9 cellular contexts compared by ENCODE assay signal in genomic region chr10:97861351-97861750, GRCh38. TPM values are rescaled to one million over a fixed set of nuclear protein-coding genes. Genes with fewer than 3 reads are reported as not detected.
DNase-seq lines count a peak whose midpoint lies in the region; ATAC-seq, FAIRE-seq and TF ChIP-seq lines count a peak whose summit lies in the region.
"Had no signal": no experiment of that assay in that cellular context is flagged by ENCODE, and none has a peak within 500 bp of the region (broad histone marks: within the 10 kb centered on the region; RNA-seq: fewer than 3 reads in every experiment).

No MANE protein-coding gene starts in this region.

- peaks cover 0 to 10% of the 10 kb centered on the region in 2 donors for H3K4me1 ChIP-seq in small intestine (ENCODE audit: control insufficient read depth in 2 of 2, insufficient read depth in 1 of 2, low read depth in 1 of 2, low read length in 1 of 2)

- TF ChIP-seq CTCF in activated CD8-positive, alpha-beta T cell treated with anti-CD3 and anti-CD28 coated beads for 36 hours (IDR thresholded peaks at IDR 0.05): no peak

- DNase-seq in activated CD8-positive, alpha-beta T cell treated with anti-CD3 and anti-CD28 coated beads for 36 hours: peak; percentile 26
- DNase-seq in activated CD8-positive, alpha-beta T cell treated with anti-CD3 and anti-CD28 coated beads, Interleukin-2, amount 10 ng/mL, durations not matched to agents 7 days and 5 days: no peak
- DNase-seq in RCC 7860 (ENCODE audit: low spot score) (peak; percentile 69), fibroblast of the conjunctiva (ENCODE audit: low read depth) (peak; percentile 12), smooth muscle cell of the brain vasculature (ENCODE audit: low read depth, low spot score) (peak; percentile 26), NCI-H774 (lab: John Stamatoyannopoulos, UW) (no peak), small intestine (no peak)
- DNase-seq: activated naive CD4-positive, alpha-beta T cell treated with anti-CD3 and anti-CD28 coated beads, Interleukin-2, amount 10 ng/mL, durations not matched to agents 7 days and 5 days had no signal

- H3K27ac Mint-ChIP-seq in activated CD8-positive, alpha-beta T cell treated with anti-CD3 and anti-CD28 coated beads for 36 hours: no peak overlapping the region
- no peak overlapping the region for H3K27ac Mint-ChIP-seq in activated CD8-positive, alpha-beta T cell treated with anti-CD3 and anti-CD28 coated beads, Interleukin-2, amount 10 ng/mL, durations not matched to agents 7 days and 5 days
- H3K27ac Mint-ChIP-seq: activated naive CD4-positive, alpha-beta T cell treated with anti-CD3 and anti-CD28 coated beads, Interleukin-2, amount 10 ng/mL, durations not matched to agents 7 days and 5 days had no signal

- FAIRE-seq in RCC 7860 (lab: Jason Lieb, UNC): peak; percentile 62
- FAIRE-seq in small intestine (lab: Jason Lieb, UNC): no peak

- WGBS in small intestine, 3 donors: 68 to 84% (median 72%) methylated on average over 1 of the region's 1 CpG

- no peak overlapping the region for H3K4me3 ChIP-seq in small intestine (ENCODE audit: low read depth in 1 of 2, low read length in 2 of 2)

- POLR2A ChIA-PET in activated CD8-positive, alpha-beta T cell treated with anti-CD3 and anti-CD28 coated beads for 36 hours (lab: Charles Lee): interaction anchor here (0.6 to 1.2 kb wide), 3 partner anchors 10 to 18 kb away, joined by 3 to 6 read pairs (median 3); partner anchors contain the start of gene GOLGA7B
- POLR2A ChIA-PET in activated CD8-positive, alpha-beta T cell treated with anti-CD3 and anti-CD28 coated beads, Interleukin-2, amount 10 ng/mL, durations not matched to agents 7 days and 5 days (lab: Charles Lee): interaction anchor here (0.9 to 1.1 kb wide), 2 partner anchors 12 to 68 kb away, joined by 3 read pairs; partner anchors contain the start of gene GOLGA7B

- no peaks in the 10 kb centered on the region for H3K27me3 ChIP-seq in small intestine (ENCODE audit: control insufficient read depth in 2 of 2, insufficient read depth in 2 of 2, low read length in 2 of 2)

- intact Hi-C loops in activated CD8-positive, alpha-beta T cell treated with anti-CD3 and anti-CD28 coated beads for 36 hours (cut with micrococcal nuclease): no loop called here

- peaks cover 15% of the 10 kb centered on the region for H3K4me1 Mint-ChIP-seq in activated CD8-positive, alpha-beta T cell treated with anti-CD3 and anti-CD28 coated beads for 36 hours (ENCODE audit: low read depth)
- H3K4me1 Mint-ChIP-seq in activated CD8-positive, alpha-beta T cell treated with anti-CD3 and anti-CD28 coated beads, Interleukin-2, amount 10 ng/mL, durations not matched to agents 7 days and 5 days (ENCODE audit: low read depth): peaks cover 42% of the 10 kb centered on the region

- H3K9me3 Mint-ChIP-seq in activated CD8-positive, alpha-beta T cell treated with anti-CD3 and anti-CD28 coated beads for 36 hours: no peaks in the 10 kb centered on the region
- H3K9me3 Mint-ChIP-seq in activated CD8-positive, alpha-beta T cell treated with anti-CD3 and anti-CD28 coated beads, Interleukin-2, amount 10 ng/mL, durations not matched to agents 7 days and 5 days (ENCODE audit: insufficient read depth): no peaks in the 10 kb centered on the region
- H3K9me3 Mint-ChIP-seq: activated naive CD4-positive, alpha-beta T cell treated with anti-CD3 and anti-CD28 coated beads, Interleukin-2, amount 10 ng/mL, durations not matched to agents 7 days and 5 days had no signal

- CTCF ChIA-PET in activated CD8-positive, alpha-beta T cell treated with anti-CD3 and anti-CD28 coated beads for 36 hours (lab: Charles Lee): interaction anchor here (0.9 to 4.6 kb wide), 4 partner anchors 8 to 125 kb away, joined by 3 to 35 read pairs (median 14); partner anchors contain the start of gene ZFYVE27
- CTCF ChIA-PET in activated CD8-positive, alpha-beta T cell treated with anti-CD3 and anti-CD28 coated beads, Interleukin-2, amount 10 ng/mL, durations not matched to agents 7 days and 5 days (lab: Charles Lee): interaction anchor here (1.5 to 5.9 kb wide), 3 partner anchors 8 to 69 kb away, joined by 5 to 35 read pairs (median 31); no protein-coding TSS in a partner anchor

- ATAC-seq in activated CD8-positive, alpha-beta T cell treated with anti-CD3 and anti-CD28 coated beads for 36 hours: peak; percentile 75
- no peak for ATAC-seq in activated CD8-positive, alpha-beta T cell treated with anti-CD3 and anti-CD28 coated beads, Interleukin-2, amount 10 ng/mL, durations not matched to agents 7 days and 5 days
- ATAC-seq in HG02870 (IDR thresholded peaks at IDR 0.05; ENCODE audit: unreplicated experiment): no peak

- no peak overlapping the region for H3K27ac ChIP-seq in small intestine (ENCODE audit: low read depth in 1 of 2, low read length in 1 of 2)

- no peaks in the 10 kb centered on the region for H3K36me3 Mint-ChIP-seq in activated CD8-positive, alpha-beta T cell treated with anti-CD3 and anti-CD28 coated beads for 36 hours (ENCODE audit: low read depth)
- H3K36me3 Mint-ChIP-seq in activated CD8-positive, alpha-beta T cell treated with anti-CD3 and anti-CD28 coated beads, Interleukin-2, amount 10 ng/mL, durations not matched to agents 7 days and 5 days (ENCODE audit: low read depth): peaks cover 9% of the 10 kb centered on the region

- H3K27me3 Mint-ChIP-seq in activated CD8-positive, alpha-beta T cell treated with anti-CD3 and anti-CD28 coated beads for 36 hours: no peaks in the 10 kb centered on the region
- H3K27me3 Mint-ChIP-seq in activated CD8-positive, alpha-beta T cell treated with anti-CD3 and anti-CD28 coated beads, Interleukin-2, amount 10 ng/mL, durations not matched to agents 7 days and 5 days (ENCODE audit: low read depth): no peaks in the 10 kb centered on the region

- H3K4me3 Mint-ChIP-seq in activated CD8-positive, alpha-beta T cell treated with anti-CD3 and anti-CD28 coated beads for 36 hours: no peak overlapping the region
- H3K4me3 Mint-ChIP-seq in activated CD8-positive, alpha-beta T cell treated with anti-CD3 and anti-CD28 coated beads, Interleukin-2, amount 10 ng/mL, durations not matched to agents 7 days and 5 days: no peak overlapping the region
- H3K4me3 Mint-ChIP-seq: activated naive CD4-positive, alpha-beta T cell treated with anti-CD3 and anti-CD28 coated beads, Interleukin-2, amount 10 ng/mL, durations not matched to agents 7 days and 5 days had no signal

- H3K9me3 ChIP-seq in small intestine (ENCODE audit: control insufficient read depth, low read depth): no peaks in the 10 kb centered on the region

- H3K36me3 ChIP-seq in small intestine (ENCODE audit: control insufficient read depth in 2 of 2, insufficient read depth in 2 of 2, low read length in 2 of 2): no peaks in the 10 kb centered on the region

RNA-seq across cellular contexts. Expression of gene GOLGA7B, which starts 11.7 kb away (rescaled TPM):
- 1 to 10 TPM in 1 of 2 experiments, under 1 TPM in 1; 0.92 to 1.1 TPM for total RNA-seq in activated CD8-positive, alpha-beta T cell treated with anti-CD3 and anti-CD28 coated beads for 36 hours
- 10 to 100 TPM; 10.4 to 11.0 TPM for total RNA-seq in activated CD8-positive, alpha-beta T cell treated with anti-CD3 and anti-CD28 coated beads, Interleukin-2, amount 10 ng/mL, durations not matched to agents 7 days and 5 days
- polyA plus RNA-seq in small intestine: 1 to 10 TPM; 3.6 to 5.3 (median 4.3) TPM

Comparison
In these comparisons a context has a peak if more than half of its experiments do, and no peak if none do; other contexts are left out.
1. DNase-seq: peak in activated CD8-positive, alpha-beta T cell treated with anti-CD3 and anti-CD28 coated beads for 36 hours (single experiment), RCC 7860 (single experiment), fibroblast of the conjunctiva (single experiment) and smooth muscle cell of the brain vasculature (single experiment); none in activated CD8-positive, alpha-beta T cell treated with anti-CD3 and anti-CD28 coated beads, Interleukin-2, amount 10 ng/mL, durations not matched to agents 7 days and 5 days (single experiment), NCI-H774 (single experiment) and small intestine (single experiment).
2. RNA of gene GOLGA7B, which starts 11.7 kb away (total RNA-seq): 10.4 to 11.0 TPM in activated CD8-positive, alpha-beta T cell treated with anti-CD3 and anti-CD28 coated beads, Interleukin-2, amount 10 ng/mL, durations not matched to agents 7 days and 5 days; 0.92 to 1.1 TPM in activated CD8-positive, alpha-beta T cell treated with anti-CD3 and anti-CD28 coated beads for 36 hours; every median in the first group is over 4 times any median in the second.